Comparison of ENCODE assay signal across 1 cellular context in the genomic region with DNA sequence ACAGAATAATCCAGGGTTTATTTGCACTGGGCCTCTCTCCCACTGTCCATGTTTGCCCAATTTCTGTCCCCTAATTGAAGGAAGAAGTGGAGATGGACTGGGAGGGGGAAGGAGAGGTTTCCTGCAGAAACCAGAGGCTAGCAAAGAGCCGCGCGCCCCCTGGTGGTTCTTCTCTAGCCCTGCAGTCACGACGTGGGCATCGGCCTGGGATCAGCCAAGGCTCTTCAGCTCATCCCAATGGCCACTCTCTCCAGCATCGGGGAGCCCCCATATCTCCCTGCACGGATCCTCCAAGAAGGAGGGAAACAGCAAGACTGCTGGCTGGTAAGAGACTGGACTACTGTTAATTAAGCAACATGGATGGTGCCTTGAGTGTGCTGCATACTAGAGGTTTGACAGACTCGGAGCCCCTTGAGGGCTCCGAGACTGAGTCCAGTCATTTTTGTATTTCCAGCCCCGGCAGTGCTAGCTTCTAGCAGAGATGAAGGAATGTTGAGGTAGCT.
TF ChIP-seq lines count a peak whose summit lies in the region.

No MANE protein-coding gene starts in this region.

TF ChIP-seq in GM23338, 12 proteins besides CTCF, POLR2A, EP300 and RAD21 (continued from another document):
- no peak for TF ChIP-seq REST (IDR thresholded peaks at IDR 0.05; ENCODE audit: unreplicated experiment)
- no peak for TF ChIP-seq EZH2phosphoT487 (IDR thresholded peaks at IDR 0.05; ENCODE audit: unreplicated experiment)
- 0 out of 2 replicates have a peak, but pooled peaks have one; percentile 56 for TF ChIP-seq ZNF114 (CRISPR knock-in tag; IDR thresholded peaks at IDR 0.05)
